In the genomic region with DNA sequence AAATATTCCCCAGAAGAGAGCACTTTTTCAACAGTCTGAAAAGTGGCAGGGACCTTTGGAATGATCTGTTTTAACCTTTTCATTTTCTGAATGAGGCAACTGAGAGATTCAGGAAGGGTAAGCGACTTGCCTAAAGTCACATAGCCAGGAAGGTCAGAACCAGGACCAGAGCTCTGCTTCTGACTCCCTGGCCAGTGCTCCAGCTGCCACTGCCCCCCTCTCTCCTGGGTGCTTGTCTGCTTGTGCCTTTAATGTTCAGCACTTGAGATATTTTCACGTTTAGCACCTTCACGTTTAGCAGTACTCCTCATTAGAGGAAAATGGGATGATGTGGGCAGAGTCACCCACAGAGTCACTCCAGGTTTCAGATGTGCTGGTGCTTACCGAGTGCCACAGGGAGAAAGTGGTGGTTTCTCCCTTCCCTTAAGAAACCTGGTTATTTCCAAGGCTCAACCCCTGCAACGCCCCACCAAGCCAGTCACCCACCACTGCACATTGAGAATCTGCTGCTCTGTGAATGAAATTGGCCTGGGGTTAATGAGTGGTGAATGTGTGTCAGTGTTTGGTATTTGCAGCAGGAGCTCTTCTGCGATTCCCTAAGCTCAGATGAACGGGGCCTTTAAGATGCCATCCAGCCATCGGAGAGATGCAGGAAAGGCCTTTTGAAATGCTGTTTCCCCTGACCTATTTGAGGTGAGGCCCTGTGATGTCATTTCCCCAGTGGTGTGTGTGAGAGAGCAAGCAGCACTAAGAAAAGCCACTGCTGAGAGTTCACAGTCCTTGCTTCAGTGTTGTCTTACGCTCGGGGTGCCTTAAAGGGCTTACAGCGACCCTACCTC, we compare ENCODE assay signal across 8 cellular contexts.
A peak's percentile ranks its signal among the peaks of the same experiment; 100 is the strongest.
DNase-seq lines count a peak whose midpoint lies in the region; ATAC-seq and TF ChIP-seq lines count a peak whose summit lies in the region.

No MANE protein-coding gene starts in this region.

- peak overlapping the region; percentile 47 for H3K4me2 ChIP-seq in SU-DHL-6 (ENCODE audit: low read depth, low read length, poor library complexity, severe bottlenecking)

- H4K20me1 ChIP-seq in SU-DHL-6 (ENCODE audit: low read depth, low read length): no peaks in the 10 kb centered on the region

- ATAC-seq in HG02588 (IDR thresholded peaks at IDR 0.05; ENCODE audit: unreplicated experiment): peak; percentile 66
- peak; percentile 58 for ATAC-seq in left lung

- H3K27me3 ChIP-seq in SU-DHL-6 (ENCODE audit: low read length) (no peaks in the 10 kb centered on the region), left lung (no peaks in the 10 kb centered on the region)

- peak; percentile 50 for DNase-seq in ELF-1 (ENCODE audit: low read depth, low spot score)
- peak; percentile 70 for DNase-seq in astrocyte of the cerebellum (ENCODE audit: low read depth)
- no peak for DNase-seq in left lung
- peak; percentile 40 for DNase-seq in stimulated activated CD8-positive, alpha-beta memory T cell treated with anti-CD3 and anti-CD28 coated beads, Interleukin-12 subunit alpha, Interleukin-12 subunit beta, amount 100 ng/mL, for 4 hours (ENCODE audit: low read depth)
- no peak for DNase-seq in midbrain (lab: John Stamatoyannopoulos, UW)
- no peak for DNase-seq in NCI-H187 treated with DMSO at 0.1 percent for 48 hours (lab: John Stamatoyannopoulos, UW)

- in situ Hi-C loops in astrocyte of the cerebellum (cut with HindIII; ENCODE audit: low sequenced_read_pairs): no loop called here

- H3F3A ChIP-seq in SU-DHL-6 (ENCODE audit: insufficient read depth): no peaks in the 10 kb centered on the region

- no peaks in the 10 kb centered on the region for H3K9me2 ChIP-seq in SU-DHL-6 (replicated peaks; ENCODE audit: insufficient read depth, low read length)

- H3K36me3 ChIP-seq in SU-DHL-6 (ENCODE audit: low read length): no peaks in the 10 kb centered on the region
- no peaks in the 10 kb centered on the region for H3K36me3 ChIP-seq in left lung

- intact Hi-C loops in left lung (cut with DNase I): no loop called here

- peak overlapping the region; percentile 17; the same call in 1 of the 2 replicates for H3K9ac ChIP-seq in SU-DHL-6 (ENCODE audit: low read length)

- H2AFZ ChIP-seq in SU-DHL-6 (ENCODE audit: low read depth, low read length, severe bottlenecking): no peak overlapping the region

- H3K4me3 ChIP-seq in SU-DHL-6 (ENCODE audit: insufficient read depth, low read length, poor library complexity, severe bottlenecking) (no peak overlapping the region), astrocyte of the cerebellum (ENCODE audit: low read depth, low read length) (no peak overlapping the region), left lung (no peak overlapping the region)

- H3K4me1 ChIP-seq in left lung: peaks cover 43 to 79% of the 10 kb centered on the region in 2 donors

- TF ChIP-seq CTCF in SU-DHL-6 (IDR thresholded peaks at IDR 0.05; ENCODE audit: insufficient read depth, low read length, poor library complexity, severe bottlenecking) (no peak), astrocyte of the cerebellum (IDR thresholded peaks at IDR 0.05; ENCODE audit: low read depth, low read length, missing control alignments) (no peak), left lung (IDR thresholded peaks at IDR 0.05) (no peak)

- peaks cover 40% of the 10 kb centered on the region for H3K79me2 ChIP-seq in SU-DHL-6 (ENCODE audit: insufficient read depth, low read length)

- H3K9me3 ChIP-seq in SU-DHL-6 (ENCODE audit: insufficient read depth, low read length): no peaks in the 10 kb centered on the region
- no peaks in the 10 kb centered on the region for H3K9me3 ChIP-seq in left lung

- H3K27ac ChIP-seq in SU-DHL-6 (ENCODE audit: low read depth, low read length) (no peak overlapping the region), left lung (peak overlapping the region; percentile 61 to 77)

Comparison
In these comparisons a context has a peak if more than half of its experiments do, and no peak if none do; other contexts are left out.
1. DNase-seq: peak in ELF-1 (single experiment), astrocyte of the cerebellum (single experiment) and stimulated activated CD8-positive, alpha-beta memory T cell treated with anti-CD3 and anti-CD28 coated beads, Interleukin-12 subunit alpha, Interleukin-12 subunit beta, amount 100 ng/mL, for 4 hours (single experiment); none in left lung (0 of 2), midbrain (single experiment) and NCI-H187 treated with DMSO at 0.1 percent for 48 hours (single experiment).